8 cellular contexts compared by ENCODE assay signal in genomic region chr3:57556459-57557087, GRCh38. TPM values are rescaled to one million over a fixed set of nuclear protein-coding genes. Genes with fewer than 3 reads are reported as not detected.
DNase-seq lines count a peak whose midpoint lies in the region; ATAC-seq and TF ChIP-seq lines count a peak whose summit lies in the region.

No MANE protein-coding gene starts in this region.

- CTCF ChIA-PET in activated CD4-positive, alpha-beta memory T cell treated with anti-CD3 and anti-CD28 coated beads for 36 hours (lab: Charles Lee) = interaction anchor here (0.6 to 3.0 kb wide), 9 partner anchors 10 to 386 kb away, joined by 3 to 24 read pairs (median 4); partner anchors contain the start of genes ARF4 and SLMAP

- whole genome bisulfite sequencing in esophagus muscularis mucosa = 0% methylated on average over 23 of the region's 54 CpGs
- WGBS in aorta, 2 donors = 0% methylated on average over 53 to 54 of the region's 54 CpGs

- intact Hi-C loops in activated CD4-positive, alpha-beta memory T cell treated with anti-CD3 and anti-CD28 coated beads for 36 hours (cut with micrococcal nuclease) = loop anchor here (1.0 to 5.0 kb wide), 6 partner anchors 41 to 389 kb away; partner anchors contain the start of genes APPL1, ARF4, DENND6A and IL17RD
- intact Hi-C loops in esophagus muscularis mucosa (cut with DNase I) (no loop called here), aorta (cut with DNase I) (loop anchor here (2.0 to 10.0 kb wide), 4 partner anchors 36 to 392 kb away; partner anchors contain the start of genes ARF4 (in 1 of the 2), DENND6A (in 1 of the 2) and IL17RD (in 1 of the 2))

- H3K4me2 ChIP-seq in DND-41 (ENCODE audit: insufficient read depth, low read length) = peak overlapping the region; percentile 93
- H3K4me2 ChIP-seq in neural cell (ENCODE audit: low read length) = peak overlapping the region; percentile 99

- no peak for TF ChIP-seq RAD21 in neural cell (conservative IDR thresholded peaks at IDR 0.05)

- H3K9me3 ChIP-seq in DND-41 (ENCODE audit: insufficient read depth, low read length, severe bottlenecking) (no peaks in the 10 kb centered on the region), esophagus muscularis mucosa (no peaks in the 10 kb centered on the region), neural cell (ENCODE audit: low read length) (no peaks in the 10 kb centered on the region), aorta (ENCODE audit: control insufficient read depth, low read length) (no peaks in the 10 kb centered on the region)

- peaks cover 52% of the 10 kb centered on the region for H3K4me1 ChIP-seq in DND-41 (ENCODE audit: insufficient read depth, low read length)
- H3K4me1 ChIP-seq in esophagus muscularis mucosa = peaks cover 28 to 51% (median 43%) of the 10 kb centered on the region in 4 donors
- no peaks in the 10 kb centered on the region for H3K4me1 ChIP-seq in aorta (ENCODE audit: control insufficient read depth in 1 of 2, insufficient read depth in 2 of 2, low read length in 2 of 2)

- peak overlapping the region; percentile 97 for H3K4me3 Mint-ChIP-seq in activated CD4-positive, alpha-beta memory T cell treated with anti-CD3 and anti-CD28 coated beads for 36 hours

- H2AFZ ChIP-seq in DND-41 (ENCODE audit: low read depth, low read length) (peak overlapping the region; percentile 98), neural cell (ENCODE audit: low read depth, low read length) (peak overlapping the region; percentile 99)

- POLR2A ChIA-PET in activated CD4-positive, alpha-beta memory T cell treated with anti-CD3 and anti-CD28 coated beads for 36 hours (lab: Charles Lee) = interaction anchor here (0.7 to 3.5 kb wide), 5 partner anchors 16 to 200 kb away, joined by 3 to 44 read pairs (median 4); partner anchors contain the start of genes ARF4, DENND6A and SLMAP

- peak overlapping the region; percentile 96 for H3K27ac Mint-ChIP-seq in activated CD4-positive, alpha-beta memory T cell treated with anti-CD3 and anti-CD28 coated beads for 36 hours

- H3K27ac ChIP-seq in DND-41 (ENCODE audit: low read length) (peak overlapping the region; percentile 88), esophagus muscularis mucosa (replicated peaks in 1 of 4) (peak overlapping the region; percentile 89 to 95 (median 94)), neural cell (ENCODE audit: low read length) (peak overlapping the region; percentile 82), aorta (ENCODE audit: low read depth in 1 of 2, low read length in 2 of 2) (peak overlapping the region; percentile 45 to 46)

- H3K9me2 ChIP-seq in neural cell (ENCODE audit: insufficient read depth, low read length) = no peaks in the 10 kb centered on the region

- H3K36me3 ChIP-seq in DND-41 (ENCODE audit: insufficient read depth, low read length) (peaks cover 46% of the 10 kb centered on the region), esophagus muscularis mucosa (peaks cover 0 to 26% (median 18%) of the 10 kb centered on the region in 4 donors), neural cell (ENCODE audit: insufficient read depth, low read length) (peaks cover 3% of the 10 kb centered on the region), aorta (ENCODE audit: control insufficient read depth in 1 of 2, insufficient read depth in 2 of 2, low read length in 1 of 2) (no peaks in the 10 kb centered on the region)

- ATAC-seq in DND-41 (ENCODE audit: insufficient read depth, low read depth) = peak; percentile 55
- peak; percentile 19 for ATAC-seq in GM21367 (IDR thresholded peaks at IDR 0.05; ENCODE audit: unreplicated experiment)
- ATAC-seq in HG03571 (IDR thresholded peaks at IDR 0.05; ENCODE audit: unreplicated experiment) = peak; percentile 29
- peak; percentile 75 for ATAC-seq in aorta (ENCODE audit: low FRiP score)
- no peak for ATAC-seq in GM18519 (IDR thresholded peaks at IDR 0.05; ENCODE audit: low FRiP score, unreplicated experiment)

- H3K27me3 ChIP-seq in DND-41 (ENCODE audit: insufficient read depth, low read length, poor library complexity) = no peaks in the 10 kb centered on the region
- H3K27me3 ChIP-seq in esophagus muscularis mucosa = no peaks in the 10 kb centered on the region
- H3K27me3 ChIP-seq in neural cell (ENCODE audit: insufficient read depth, low read depth, low read length) = no peaks in the 10 kb centered on the region
- H3K27me3 ChIP-seq in aorta (ENCODE audit: control insufficient read depth in 1 of 2, insufficient read depth in 2 of 2, low read length in 1 of 2) = no peaks in the 10 kb centered on the region

- H3K9ac ChIP-seq in DND-41 (ENCODE audit: low read depth, low read length) (peak overlapping the region; percentile 73), neural cell (ENCODE audit: low read length) (peak overlapping the region; percentile 90)

- H3K9me3 Mint-ChIP-seq in activated CD4-positive, alpha-beta memory T cell treated with anti-CD3 and anti-CD28 coated beads for 36 hours = no peaks in the 10 kb centered on the region

- H3K4me3 ChIP-seq in DND-41 (ENCODE audit: low read depth in 1 of 2, low read length in 2 of 2) = peak overlapping the region; percentile 50 to 87
- H3K4me3 ChIP-seq in esophagus muscularis mucosa = peak overlapping the region; percentile 81 to 95 (median 87)
- H3K4me3 ChIP-seq in neural cell (ENCODE audit: low read length) = peak overlapping the region; percentile 98
- peak overlapping the region; percentile 45 to 85 for H3K4me3 ChIP-seq in aorta (ENCODE audit: low read length in 2 of 2)

- H3K4me1 Mint-ChIP-seq in activated CD4-positive, alpha-beta memory T cell treated with anti-CD3 and anti-CD28 coated beads for 36 hours (ENCODE audit: low read depth) = peaks cover 38% of the 10 kb centered on the region

- H3K36me3 Mint-ChIP-seq in activated CD4-positive, alpha-beta memory T cell treated with anti-CD3 and anti-CD28 coated beads for 36 hours = peaks cover 32% of the 10 kb centered on the region

- TF ChIP-seq CTCF in DND-41 (IDR thresholded peaks at IDR 0.05; ENCODE audit: borderline replicate concordance, extremely low read depth, low read length, poor library complexity, severe bottlenecking) (no peak), esophagus muscularis mucosa (IDR thresholded peaks at IDR 0.05) (no peak), neural cell (IDR thresholded peaks at IDR 0.05; ENCODE audit: poor library complexity, severe bottlenecking) (no peak)

- H3K27me3 Mint-ChIP-seq in activated CD4-positive, alpha-beta memory T cell treated with anti-CD3 and anti-CD28 coated beads for 36 hours = no peaks in the 10 kb centered on the region

- H4K20me1 ChIP-seq in DND-41 (ENCODE audit: insufficient read depth, low read length) (peaks cover 32% of the 10 kb centered on the region), neural cell (ENCODE audit: insufficient read depth) (no peaks in the 10 kb centered on the region)

- TF ChIP-seq POLR2A in esophagus muscularis mucosa (IDR thresholded peaks at IDR 0.05; ENCODE audit: low read depth) = no peak

- H3F3A ChIP-seq in neural cell (ENCODE audit: insufficient read depth, low read length, poor library complexity, severe bottlenecking) = no peaks in the 10 kb centered on the region

- no peak for TF ChIP-seq EP300 in esophagus muscularis mucosa (IDR thresholded peaks at IDR 0.05)
- no peak for TF ChIP-seq EP300 in neural cell (conservative IDR thresholded peaks at IDR 0.05; ENCODE audit: poor library complexity, severe bottlenecking)

- peaks cover 59% of the 10 kb centered on the region for H3K79me2 ChIP-seq in DND-41 (ENCODE audit: insufficient read depth, low read length)
- H3K79me2 ChIP-seq in neural cell (replicated peaks; ENCODE audit: insufficient read depth, low read length) = peaks cover 24% of the 10 kb centered on the region

- peak; percentile 40 for DNase-seq in DND-41
- DNase-seq in activated CD4-positive, alpha-beta memory T cell treated with anti-CD3 and anti-CD28 coated beads for 36 hours = peak; percentile 45
- no peak for DNase-seq in esophagus muscularis mucosa (ENCODE audit: extremely low spot score)
- peak in 1 of 2 donors; percentile 76 for DNase-seq in aorta

TF ChIP-seq in neural cell, 6 proteins besides CTCF, POLR2A, EP300 and RAD21 (continues in another document):
- TF ChIP-seq SMC3 (conservative IDR thresholded peaks at IDR 0.05; ENCODE audit: poor library complexity) (no peak), EZH2 (IDR thresholded peaks at IDR 0.05; ENCODE audit: borderline replicate concordance, insufficient read depth, low read length, poor library complexity, severe bottlenecking) (no peak), TAF1 (IDR thresholded peaks at IDR 0.05; ENCODE audit: low read depth) (no peak), MXI1 (conservative IDR thresholded peaks at IDR 0.05; ENCODE audit: poor library complexity, severe bottlenecking) (peak; percentile 61)

RNA-seq across cellular contexts. Expression of gene PDE12, which starts 0.5 kb away (rescaled TPM):
- total RNA-seq in activated CD4-positive, alpha-beta memory T cell treated with anti-CD3 and anti-CD28 coated beads for 36 hours = 10 to 100 TPM; 20.7 to 21.9 TPM
- total RNA-seq in esophagus muscularis mucosa (10 to 100 TPM; 19.0 to 26.5 (median 22.4) TPM), aorta (10 to 100 TPM; 14.8 to 15.4 TPM)
- polyA plus RNA-seq in neural cell (9.6 and 10.3 TPM in 2 replicates), aorta (1 to 10 TPM; 3.1 TPM)
- polyA minus RNA-seq in neural cell = 30.2 and 37.7 TPM in 2 replicates

RNA-seq across cellular contexts. Expression of gene DNAH12, which starts 12.4 kb away (rescaled TPM):
- total RNA-seq in activated CD4-positive, alpha-beta memory T cell treated with anti-CD3 and anti-CD28 coated beads for 36 hours = under 1 TPM in 1 of 2 experiments, not detected in 1; 0.14 TPM
- total RNA-seq in esophagus muscularis mucosa (under 1 TPM in 2 of 4 donors, not detected in 2; under 0.01 to 0.39 TPM), aorta (under 1 TPM; 0.10 to 0.18 TPM)
- polyA plus RNA-seq in neural cell (1.6 and 1.8 TPM in 2 replicates), aorta (not detected)
- 1.2 and 1.7 TPM in 2 replicates for polyA minus RNA-seq in neural cell

RNA-seq across cellular contexts. Expression of gene ARF4, which starts 40.6 kb away (rescaled TPM):
- 10 to 100 TPM; 66.6 to 68.8 TPM for total RNA-seq in activated CD4-positive, alpha-beta memory T cell treated with anti-CD3 and anti-CD28 coated beads for 36 hours
- total RNA-seq in esophagus muscularis mucosa (100 to 1,000 TPM in 1 of 4 donors, 10 to 100 TPM in 3; 75.1 to 104 (median 84.1) TPM), aorta (100 to 1,000 TPM; 148 TPM)
- polyA plus RNA-seq in neural cell (270 and 284 TPM in 2 replicates), aorta (100 to 1,000 TPM; 174 to 211 TPM)
- polyA minus RNA-seq in neural cell = 121 and 146 TPM in 2 replicates
